14 cellular contexts compared by ENCODE assay signal in genomic region chr14:34580381-34580780, GRCh38.
"Had no signal": no experiment of that assay in that cellular context is flagged by ENCODE, and none has a peak within 500 bp of the region (broad histone marks: within the 10 kb centered on the region; RNA-seq: fewer than 3 reads in every experiment).

No MANE protein-coding gene starts in this region.

- ATAC-seq: activated CD8-positive, alpha-beta T cell treated with anti-CD3 and anti-CD28 coated beads, Interleukin-2, amount 10 ng/mL, durations not matched to agents 7 days and 5 days had no signal

- H3K27ac ChIP-seq: epithelial cell of prostate, gastroesophageal sphincter, ovary, SJCRH30, skin epidermis, transverse colon had no signal

- H3K4me1 ChIP-seq: gastroesophageal sphincter, SJCRH30, transverse colon had no signal

- H3K9me3 Mint-ChIP-seq: neural crest cell; T-helper 2 cell treated with Interferon-gamma antibody and Interleukin-4, amounts not matched to agents 5 μg/mL and 100 μg/mL, for 36 hours had no signal

- H3K4me1 Mint-ChIP-seq: neural crest cell had no signal

- H3K27ac Mint-ChIP-seq: activated CD8-positive, alpha-beta T cell treated with anti-CD3 and anti-CD28 coated beads, Interleukin-2, amount 10 ng/mL, durations not matched to agents 7 days and 5 days; T-helper 2 cell treated with Interferon-gamma antibody and Interleukin-4, amounts not matched to agents 5 μg/mL and 100 μg/mL, for 36 hours had no signal

- H3K27me3 ChIP-seq: gastroesophageal sphincter, ovary, SJCRH30, transverse colon had no signal

- H3K36me3 ChIP-seq: ovary had no signal

- H3K4me3 ChIP-seq: gastroesophageal sphincter, ovary, SJCRH30, skin epidermis, transverse colon had no signal

- H3K9me3 ChIP-seq: gastroesophageal sphincter, ovary, SJCRH30, transverse colon had no signal

- DNase-seq: activated CD4-positive, CD25-positive, alpha-beta regulatory T cell treated with anti-CD3 and anti-CD28 coated beads, Interleukin-2, amount 50 U/mL, for 72 hours; activated CD8-positive, alpha-beta T cell treated with anti-CD3 and anti-CD28 coated beads, Interleukin-2, amount 10 ng/mL, durations not matched to agents 7 days and 5 days; activated gamma-delta T cell; activated T-cell treated with anti-CD3 and anti-CD28 coated beads, Interleukin-2, amount 50 U/mL, for 1 hour; central memory CD4-positive, alpha-beta T cell; effector memory CD4-positive, alpha-beta T cell; SJCRH30; transverse colon had no signal

- H3K4me3 Mint-ChIP-seq: activated CD8-positive, alpha-beta T cell treated with anti-CD3 and anti-CD28 coated beads, Interleukin-2, amount 10 ng/mL, durations not matched to agents 7 days and 5 days; neural crest cell; T-helper 2 cell treated with Interferon-gamma antibody and Interleukin-4, amounts not matched to agents 5 μg/mL and 100 μg/mL, for 36 hours had no signal
